Comparison of ENCODE assay signal across 20 cellular contexts in the genomic region with DNA sequence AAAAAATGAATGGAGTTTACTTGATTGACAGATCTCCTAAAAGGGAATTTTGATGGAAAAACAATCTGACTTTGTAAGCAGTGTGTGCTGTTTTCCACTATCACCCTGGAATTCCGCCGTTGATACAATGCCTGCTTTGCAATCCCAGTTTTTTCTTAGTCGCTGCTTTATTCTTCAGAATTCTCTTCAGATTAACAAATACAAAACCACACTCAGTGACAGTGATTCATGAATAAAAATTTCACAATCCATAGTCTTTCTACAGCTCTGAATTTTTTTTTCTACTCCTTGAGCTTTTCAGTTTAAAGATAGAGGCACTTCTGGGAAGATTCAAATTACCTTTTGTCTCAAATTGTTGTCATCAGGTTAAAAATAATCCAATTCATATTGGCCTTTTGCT. TPM values are rescaled to one million over a fixed set of nuclear protein-coding genes. Genes with fewer than 3 reads are reported as not detected.
DNase-seq lines count a peak whose midpoint lies in the region; ATAC-seq and TF ChIP-seq lines count a peak whose summit lies in the region.
"Had no signal": no experiment of that assay in that cellular context is flagged by ENCODE, and none has a peak within 500 bp of the region (broad histone marks: within the 10 kb centered on the region; RNA-seq: fewer than 3 reads in every experiment).

No MANE protein-coding gene starts in this region.

- in situ Hi-C loops in astrocyte of the cerebellum (cut with HindIII; ENCODE audit: low sequenced_read_pairs), result no loop called here

- H3K36me3 ChIP-seq in breast epithelium, result no peaks in the 10 kb centered on the region
- H3K36me3 ChIP-seq in vagina, result no peaks in the 10 kb centered on the region
- H3K36me3 ChIP-seq: HAP-1, heart right ventricle, upper lobe of right lung had no signal

- intact Hi-C loops in MCF 10A (cut with micrococcal nuclease), result no loop called here
- intact Hi-C loops in breast epithelium (cut with DNase I; ENCODE audit: low total_unique reads), result no loop called here
- intact Hi-C loops in vagina (cut with DNase I), result no loop called here

- H3K9me3 Mint-ChIP-seq in MCF 10A (ENCODE audit: unreplicated experiment), result no peaks in the 10 kb centered on the region
- H3K9me3 Mint-ChIP-seq: activated T-helper 17 cell treated with anti-CD3 and anti-CD28 coated beads, Interleukin-2, amount 50 U/mL, for 72 hours; CD4-positive, alpha-beta T cell; stimulated activated naive CD8-positive, alpha-beta T cell treated with anti-CD3 and anti-CD28 coated beads, Interleukin-15, amount 100 ng/mL, for 72 hours; T-helper 1 cell treated with Interleukin-12 subunit alpha and Interleukin-12 subunit beta and Interleukin-4 antibody, amounts not matched to agents 30 μg/mL and 1 μg/mL, for 36 hours had no signal

- H3K27me3 Mint-ChIP-seq in MCF 10A (ENCODE audit: insufficient read depth, unreplicated experiment), result no peaks in the 10 kb centered on the region
- H3K27me3 Mint-ChIP-seq: activated T-helper 17 cell treated with anti-CD3 and anti-CD28 coated beads, Interleukin-2, amount 50 U/mL, for 72 hours; CD4-positive, alpha-beta T cell; stimulated activated naive CD8-positive, alpha-beta T cell treated with anti-CD3 and anti-CD28 coated beads, Interleukin-15, amount 100 ng/mL, for 72 hours had no signal

- no TSS peak for BruUV-seq in MCF 10A (replicated peaks; lab: Mats Ljungman, UMichigan)

- no peak overlapping the region for H3K4me3 Mint-ChIP-seq in MCF 10A (ENCODE audit: unreplicated experiment)
- H3K4me3 Mint-ChIP-seq: activated T-helper 17 cell treated with anti-CD3 and anti-CD28 coated beads, Interleukin-2, amount 50 U/mL, for 72 hours; CD4-positive, alpha-beta T cell; natural killer cell; stimulated activated naive CD8-positive, alpha-beta T cell treated with anti-CD3 and anti-CD28 coated beads, Interleukin-15, amount 100 ng/mL, for 72 hours; T-helper 1 cell treated with Interleukin-12 subunit alpha and Interleukin-12 subunit beta and Interleukin-4 antibody, amounts not matched to agents 30 μg/mL and 1 μg/mL, for 36 hours had no signal

- H3K27me3 ChIP-seq in breast epithelium, result no peaks in the 10 kb centered on the region
- H3K27me3 ChIP-seq in vagina, result no peaks in the 10 kb centered on the region
- H3K27me3 ChIP-seq: heart right ventricle, upper lobe of right lung had no signal

- H3K27ac ChIP-seq in breast epithelium, result no peak overlapping the region
- H3K27ac ChIP-seq in vagina, result peak overlapping the region; percentile 30
- H3K27ac ChIP-seq: heart right ventricle, upper lobe of right lung had no signal

- TF ChIP-seq CTCF in MCF 10A (IDR thresholded peaks at IDR 0.05; ENCODE audit: unreplicated experiment) (no peak), breast epithelium (IDR thresholded peaks at IDR 0.05) (no peak), astrocyte of the cerebellum (IDR thresholded peaks at IDR 0.05; ENCODE audit: low read depth, low read length, missing control alignments) (no peak), foreskin fibroblast (IDR thresholded peaks at IDR 0.05; ENCODE audit: low read depth, low read length) (no peak), vagina (IDR thresholded peaks at IDR 0.05) (no peak)

- no peaks in the 10 kb centered on the region for H3K36me3 Mint-ChIP-seq in MCF 10A (ENCODE audit: insufficient read depth, unreplicated experiment)
- H3K36me3 Mint-ChIP-seq: natural killer cell had no signal

- TF ChIP-seq POLR2A in breast epithelium (IDR thresholded peaks at IDR 0.05) (no peak), vagina (IDR thresholded peaks at IDR 0.05) (no peak)

- H3K4me1 ChIP-seq in breast epithelium, result no peaks in the 10 kb centered on the region
- H3K4me1 ChIP-seq in vagina, result no peaks in the 10 kb centered on the region
- H3K4me1 ChIP-seq: upper lobe of right lung had no signal

- H3K9me3 ChIP-seq in breast epithelium, result peaks cover 0 to 3% of the 10 kb centered on the region in 2 donors
- no peaks in the 10 kb centered on the region for H3K9me3 ChIP-seq in vagina
- H3K9me3 ChIP-seq: HAP-1, upper lobe of right lung had no signal

- POLR2A ChIA-PET in MCF 10A (lab: Yijun Ruan, JAX), result interaction anchor here (0.6 to 1.5 kb wide), 3 partner anchors 33 to 309 kb away, joined by 3 to 5 read pairs (median 3); no protein-coding TSS in a partner anchor

- peak; percentile 63 for DNase-seq in MCF 10A (ENCODE audit: unreplicated experiment)
- no peak for DNase-seq in breast epithelium (ENCODE audit: low spot score in 2 of 2)
- peak; percentile 22 for DNase-seq in astrocyte of the cerebellum (ENCODE audit: low read depth)
- peak; percentile 31 to 66 for DNase-seq in foreskin fibroblast
- no peak for DNase-seq in vagina (ENCODE audit: extremely low spot score in 2 of 2)
- no peak for DNase-seq in NCI-H2029 treated with DMSO at 0.1 percent for 48 hours (lab: John Stamatoyannopoulos, UW)
- DNase-seq in NCI-H1694 treated with DMSO at 0.1 percent for 48 hours (lab: John Stamatoyannopoulos, UW), result no peak
- DNase-seq: activated CD8-positive, alpha-beta memory T cell treated with anti-CD3 and anti-CD28 coated beads for 24 hours; CD4-positive, alpha-beta T cell; heart right ventricle; natural killer cell; NCI-H1436 treated with DMSO at 0.1 percent for 48 hours; right cardiac atrium; SHP77; stimulated activated naive CD8-positive, alpha-beta T cell treated with anti-CD3 and anti-CD28 coated beads, Interleukin-15, amount 100 ng/mL, for 72 hours; upper lobe of right lung had no signal

- H3K27ac Mint-ChIP-seq in MCF 10A (ENCODE audit: low read depth, unreplicated experiment), result no peak overlapping the region
- H3K27ac Mint-ChIP-seq: activated T-helper 17 cell treated with anti-CD3 and anti-CD28 coated beads, Interleukin-2, amount 50 U/mL, for 72 hours; CD4-positive, alpha-beta T cell; natural killer cell; stimulated activated naive CD8-positive, alpha-beta T cell treated with anti-CD3 and anti-CD28 coated beads, Interleukin-15, amount 100 ng/mL, for 72 hours; T-helper 1 cell treated with Interleukin-12 subunit alpha and Interleukin-12 subunit beta and Interleukin-4 antibody, amounts not matched to agents 30 μg/mL and 1 μg/mL, for 36 hours had no signal

- ATAC-seq in HG03460 (IDR thresholded peaks at IDR 0.05; ENCODE audit: unreplicated experiment), result no peak
- ATAC-seq: activated T-helper 17 cell treated with anti-CD3 and anti-CD28 coated beads, Interleukin-2, amount 50 U/mL, for 72 hours; heart right ventricle; natural killer cell; right cardiac atrium; stimulated activated naive CD8-positive, alpha-beta T cell treated with anti-CD3 and anti-CD28 coated beads, Interleukin-15, amount 100 ng/mL, for 72 hours; upper lobe of right lung had no signal

- CTCF ChIA-PET in MCF 10A (lab: Yijun Ruan, JAX), result interaction anchor here (0.7 to 1.6 kb wide), 4 partner anchors 9 to 45 kb away, joined by 3 to 4 read pairs (median 4); partner anchors contain the start of gene KITLG

- H3K4me3 ChIP-seq in breast epithelium (no peak overlapping the region), astrocyte of the cerebellum (ENCODE audit: low read depth, low read length) (no peak overlapping the region), foreskin fibroblast (ENCODE audit: low read depth in 1 of 2, low read length in 2 of 2) (no peak overlapping the region), vagina (no peak overlapping the region)
- H3K4me3 ChIP-seq: HAP-1, heart right ventricle, upper lobe of right lung had no signal

- H3K4me1 Mint-ChIP-seq in MCF 10A (ENCODE audit: insufficient read depth, unreplicated experiment), result peaks cover 26% of the 10 kb centered on the region
- H3K4me1 Mint-ChIP-seq: activated T-helper 17 cell treated with anti-CD3 and anti-CD28 coated beads, Interleukin-2, amount 50 U/mL, for 72 hours; natural killer cell; stimulated activated naive CD8-positive, alpha-beta T cell treated with anti-CD3 and anti-CD28 coated beads, Interleukin-15, amount 100 ng/mL, for 72 hours had no signal

RNA-seq across cellular contexts. Expression of gene KITLG, which starts 44.6 kb away (rescaled TPM):
- total RNA-seq in MCF 10A (2022) (3.9 and 4.8 TPM in 2 replicates), breast epithelium (10 to 100 TPM; 18.4 to 31.8 (median 26.5) TPM), vagina (20.4 TPM)
- total RNA-seq: CD4-positive, alpha-beta T cell; natural killer cell had no signal

Comparison
In these comparisons a context has a peak if more than half of its experiments do, and no peak if none do; other contexts are left out.
1. DNase-seq: peak in MCF 10A (single experiment), astrocyte of the cerebellum (single experiment) and foreskin fibroblast (2 of 2); none in breast epithelium (0 of 2), vagina (0 of 2), NCI-H2029 treated with DMSO at 0.1 percent for 48 hours (single experiment) and NCI-H1694 treated with DMSO at 0.1 percent for 48 hours (single experiment).